ENCODE assay signal across 9 cellular contexts in the genomic region with DNA sequence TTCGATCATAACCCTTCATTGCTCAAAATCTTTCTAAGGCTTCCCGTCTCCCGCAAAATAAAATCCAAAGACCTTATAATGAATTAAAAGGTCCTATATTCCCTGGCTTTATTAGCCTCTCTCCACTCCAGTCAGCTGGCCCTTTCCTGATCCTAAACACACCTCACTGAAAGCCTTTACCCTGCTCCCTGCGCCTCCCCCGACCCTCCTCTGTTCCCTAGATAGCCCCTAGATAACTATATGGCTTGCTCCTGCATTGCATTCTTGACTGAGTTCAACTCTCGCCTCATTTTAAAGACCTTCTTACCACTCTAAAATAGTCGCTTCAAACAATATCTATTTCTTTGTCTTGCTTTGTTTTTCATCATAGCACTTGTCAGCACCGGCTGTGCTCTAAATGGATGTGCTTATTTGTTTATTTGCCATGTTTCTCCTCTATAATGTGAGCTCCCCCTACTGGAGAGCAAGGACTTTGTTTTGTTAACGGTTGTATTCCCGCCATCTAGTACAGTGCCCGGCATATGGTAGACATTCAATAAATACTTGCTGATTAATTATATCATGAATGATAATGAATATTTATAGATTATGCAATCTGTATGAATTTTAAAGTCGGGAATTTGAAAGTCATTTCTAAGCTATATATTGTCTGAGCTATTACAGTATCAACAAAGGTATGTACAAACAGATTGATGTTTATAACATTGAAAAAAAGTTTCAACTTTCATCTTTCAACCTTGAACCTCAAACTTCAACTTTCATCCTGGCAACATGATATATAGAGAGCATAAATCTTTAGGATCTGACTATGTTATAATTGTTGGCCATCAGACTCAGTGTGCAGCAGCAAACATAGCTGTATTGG. TPM values are rescaled to one million over a fixed set of nuclear protein-coding genes. Genes with fewer than 3 reads are reported as not detected.
DNase-seq lines count a peak whose midpoint lies in the region; ATAC-seq and TF ChIP-seq lines count a peak whose summit lies in the region.
"Had no signal": no experiment of that assay in that cellular context is flagged by ENCODE, and none has a peak within 500 bp of the region (broad histone marks: within the 10 kb centered on the region; RNA-seq: fewer than 3 reads in every experiment).

No MANE protein-coding gene starts in this region.

- DNase-seq in NCI-H1436 (lab: John Stamatoyannopoulos, UW) (peak; percentile 48), NCI-H1436 treated with DMSO at 0.1 percent for 48 hours (lab: John Stamatoyannopoulos, UW) (no peak), NCI-H524 treated with DMSO at 0.1 percent for 48 hours (lab: John Stamatoyannopoulos, UW) (peak; percentile 55), body of pancreas (peak; percentile 9 to 46 (median 24)), iPS-NIHi7 (ENCODE audit: extremely low spot score) (peak; percentile 58)

- H3K4me1 ChIP-seq in body of pancreas, result no peaks in the 10 kb centered on the region
- H3K4me1 ChIP-seq: BLaER1 had no signal

- ATAC-seq in GM19468 (IDR thresholded peaks at IDR 0.05; ENCODE audit: extremely low read depth, unreplicated experiment) (peak; percentile 70), HG03460 (IDR thresholded peaks at IDR 0.05; ENCODE audit: unreplicated experiment) (peak; percentile 88), body of pancreas (peak; percentile 85)
- ATAC-seq in stimulated activated memory B cell treated with anti-CD40 and anti-IgM and Interleukin-4, amounts not matched to agents 10 μg/mL and 1 μg/mL and 100 μg/mL, for 72 hours, result peak; percentile 43

- no peaks in the 10 kb centered on the region for H3K36me3 ChIP-seq in body of pancreas (replicated peaks in 1 of 2; ENCODE audit: insufficient read depth in 1 of 2, low read depth in 2 of 2)
- H3K36me3 ChIP-seq: BLaER1 had no signal

- intact Hi-C loops in body of pancreas (cut with DNase I), result no loop called here

- 28 to 29% methylated on average over 12 of the region's 12 CpGs for whole genome bisulfite sequencing in body of pancreas, 2 donors

- TF ChIP-seq CTCF in body of pancreas (IDR thresholded peaks at IDR 0.05), result peak; percentile 41 to 85 (median 76)

- H3K27ac ChIP-seq in body of pancreas, result no peak overlapping the region
- H3K27ac ChIP-seq: BLaER1 had no signal

- no peak overlapping the region for H3K27ac Mint-ChIP-seq in stimulated activated memory B cell treated with anti-CD40 and anti-IgM and Interleukin-4, amounts not matched to agents 10 μg/mL and 1 μg/mL and 100 μg/mL, for 72 hours

- H3K9me3 ChIP-seq in body of pancreas, result no peaks in the 10 kb centered on the region
- H3K9me3 ChIP-seq: BLaER1 had no signal

- no peak for TF ChIP-seq POLR2A in body of pancreas (IDR thresholded peaks at IDR 0.05)

- H3K27me3 ChIP-seq in body of pancreas, result no peaks in the 10 kb centered on the region
- H3K27me3 ChIP-seq: BLaER1 had no signal

- H3K4me1 Mint-ChIP-seq in stimulated activated memory B cell treated with anti-CD40 and anti-IgM and Interleukin-4, amounts not matched to agents 10 μg/mL and 1 μg/mL and 100 μg/mL, for 72 hours, result no peaks in the 10 kb centered on the region

- H3K36me3 Mint-ChIP-seq in stimulated activated memory B cell treated with anti-CD40 and anti-IgM and Interleukin-4, amounts not matched to agents 10 μg/mL and 1 μg/mL and 100 μg/mL, for 72 hours, result no peaks in the 10 kb centered on the region

- no peaks in the 10 kb centered on the region for H3K9me3 Mint-ChIP-seq in stimulated activated memory B cell treated with anti-CD40 and anti-IgM and Interleukin-4, amounts not matched to agents 10 μg/mL and 1 μg/mL and 100 μg/mL, for 72 hours

- no peak overlapping the region for H3K4me3 ChIP-seq in body of pancreas
- H3K4me3 ChIP-seq: BLaER1 had no signal

- H3K4me3 Mint-ChIP-seq in stimulated activated memory B cell treated with anti-CD40 and anti-IgM and Interleukin-4, amounts not matched to agents 10 μg/mL and 1 μg/mL and 100 μg/mL, for 72 hours, result no peak overlapping the region

- peaks cover 16% of the 10 kb centered on the region for H3K27me3 Mint-ChIP-seq in stimulated activated memory B cell treated with anti-CD40 and anti-IgM and Interleukin-4, amounts not matched to agents 10 μg/mL and 1 μg/mL and 100 μg/mL, for 72 hours

RNA-seq across cellular contexts. Expression of a gene that starts 32.4 kb away (rescaled TPM):
- 1 to 10 TPM in 1 of 2 donors, under 1 TPM in 1; 0.99 to 2.6 TPM for total RNA-seq in body of pancreas
